ENCODE assay signal across 13 cellular contexts in genomic region chr16:25135239-25135878, GRCh38. TPM values are rescaled to one million over a fixed set of nuclear protein-coding genes. Genes with fewer than 3 reads are reported as not detected.
A peak's percentile ranks its signal among the peaks of the same experiment; 100 is the strongest.
DNase-seq lines count a peak whose midpoint lies in the region; ATAC-seq, FAIRE-seq and TF ChIP-seq lines count a peak whose summit lies in the region.
"Had no signal": no experiment of that assay in that cellular context is flagged by ENCODE, and none has a peak within 500 bp of the region (broad histone marks: within the 10 kb centered on the region; RNA-seq: fewer than 3 reads in every experiment).

No MANE protein-coding gene starts in this region.

- peak; percentile 49 for TF ChIP-seq CTCF in chondrocyte (IDR thresholded peaks at IDR 0.05)

- H3K9me3 ChIP-seq in small intestine (ENCODE audit: control insufficient read depth, low read depth) (no peaks in the 10 kb centered on the region), right cardiac atrium (ENCODE audit: control insufficient read depth, low read length) (no peaks in the 10 kb centered on the region)
- H3K9me3 ChIP-seq: BLaER1 had no signal

- peaks cover 7% of the 10 kb centered on the region for H3K4me1 Mint-ChIP-seq in chondrocyte (ENCODE audit: low read depth)
- H3K4me1 Mint-ChIP-seq in activated CD4-positive, alpha-beta memory T cell treated with anti-CD3 and anti-CD28 coated beads, Interleukin-2, amount 10 ng/mL, durations not matched to agents 7 days and 5 days, result no peaks in the 10 kb centered on the region

- CTCF ChIA-PET in activated CD4-positive, alpha-beta memory T cell treated with anti-CD3 and anti-CD28 coated beads, Interleukin-2, amount 10 ng/mL, durations not matched to agents 7 days and 5 days (lab: Charles Lee), result interaction anchor here (0.7 to 2.5 kb wide), 2 partner anchors 8 to 89 kb away, joined by 3 to 5 read pairs; no protein-coding TSS in a partner anchor

- POLR2A ChIA-PET in activated CD4-positive, alpha-beta memory T cell treated with anti-CD3 and anti-CD28 coated beads, Interleukin-2, amount 10 ng/mL, durations not matched to agents 7 days and 5 days (lab: Charles Lee), result no interaction called here

- no peak overlapping the region for H3K4me3 ChIP-seq in small intestine (ENCODE audit: low read depth in 1 of 2, low read length in 2 of 2)
- no peak overlapping the region for H3K4me3 ChIP-seq in right cardiac atrium (ENCODE audit: low read length)
- H3K4me3 ChIP-seq: BLaER1, dorsolateral prefrontal cortex had no signal

- H3K27ac Mint-ChIP-seq in chondrocyte (ENCODE audit: unreplicated experiment), result no peak overlapping the region
- no peak overlapping the region for H3K27ac Mint-ChIP-seq in activated CD4-positive, alpha-beta memory T cell treated with anti-CD3 and anti-CD28 coated beads, Interleukin-2, amount 10 ng/mL, durations not matched to agents 7 days and 5 days
- H3K27ac Mint-ChIP-seq: activated T-helper 1 cell treated with anti-CD3 and anti-CD28 coated beads, Interleukin-12 subunit alpha, Interleukin-12 subunit beta, Interleukin-2, Interleukin-4 antibody, amounts not matched to agents 30 ng/mL and 10 ng/mL and 1 ng/mL, durations not matched to agents 14 hours and 24 hours and 36 hours; T-helper 2 cell treated with Interferon-gamma antibody and Interleukin-4, amounts not matched to agents 5 μg/mL and 100 μg/mL, for 36 hours had no signal

- ATAC-seq in HG02678 (IDR thresholded peaks at IDR 0.05; ENCODE audit: unreplicated experiment) (no peak), right cardiac atrium (no peak)
- ATAC-seq: left cardiac atrium had no signal

- no peak overlapping the region for H3K27ac ChIP-seq in small intestine (ENCODE audit: low read depth in 1 of 2, low read length in 1 of 2)
- H3K27ac ChIP-seq in right cardiac atrium (ENCODE audit: low read length), result no peak overlapping the region
- H3K27ac ChIP-seq: BLaER1, dorsolateral prefrontal cortex had no signal

- DNase-seq in SIG-M5 treated with dmso at 0.1 percent for 504 hours (lab: John Stamatoyannopoulos, UW; ENCODE audit: unreplicated experiment) (peak; percentile 19), SIG-M5 (lab: John Stamatoyannopoulos, UW) (no peak), NCI-H446 (lab: John Stamatoyannopoulos, UW) (peak; percentile 15 to 61), chondrocyte (ENCODE audit: low spot score) (no peak), small intestine (peak; percentile 23), right cardiac atrium (no peak)
- DNase-seq in activated CD4-positive, alpha-beta memory T cell treated with anti-CD3 and anti-CD28 coated beads, Interleukin-2, amount 10 ng/mL, durations not matched to agents 7 days and 5 days, result no peak
- DNase-seq: left cardiac atrium had no signal

- WGBS in small intestine, 3 donors, result 79 to 93% (median 85%) methylated on average over 4 of the region's 4 CpGs
- 97% methylated on average over 4 of the region's 4 CpGs for WGBS in right cardiac atrium

- intact Hi-C loops in right cardiac atrium (cut with DNase I), result no loop called here

- peaks cover 0 to 16% of the 10 kb centered on the region in 2 donors for H3K36me3 ChIP-seq in small intestine (ENCODE audit: control insufficient read depth in 2 of 2, insufficient read depth in 2 of 2, low read length in 2 of 2)

- no peak overlapping the region for H3K4me3 Mint-ChIP-seq in chondrocyte (ENCODE audit: unreplicated experiment)
- H3K4me3 Mint-ChIP-seq in activated CD4-positive, alpha-beta memory T cell treated with anti-CD3 and anti-CD28 coated beads, Interleukin-2, amount 10 ng/mL, durations not matched to agents 7 days and 5 days, result no peak overlapping the region
- H3K4me3 Mint-ChIP-seq: activated T-helper 1 cell treated with anti-CD3 and anti-CD28 coated beads, Interleukin-12 subunit alpha, Interleukin-12 subunit beta, Interleukin-2, Interleukin-4 antibody, amounts not matched to agents 30 ng/mL and 10 ng/mL and 1 ng/mL, durations not matched to agents 14 hours and 24 hours and 36 hours; T-helper 2 cell treated with Interferon-gamma antibody and Interleukin-4, amounts not matched to agents 5 μg/mL and 100 μg/mL, for 36 hours had no signal

- no peak for FAIRE-seq in small intestine (lab: Jason Lieb, UNC)

- no peaks in the 10 kb centered on the region for H3K27me3 ChIP-seq in small intestine (ENCODE audit: control insufficient read depth in 2 of 2, insufficient read depth in 2 of 2, low read length in 2 of 2)
- no peaks in the 10 kb centered on the region for H3K27me3 ChIP-seq in right cardiac atrium (ENCODE audit: control insufficient read depth, insufficient read depth)
- H3K27me3 ChIP-seq: BLaER1, dorsolateral prefrontal cortex had no signal

- H3K27me3 Mint-ChIP-seq in chondrocyte (ENCODE audit: low read depth), result no peaks in the 10 kb centered on the region
- no peaks in the 10 kb centered on the region for H3K27me3 Mint-ChIP-seq in activated CD4-positive, alpha-beta memory T cell treated with anti-CD3 and anti-CD28 coated beads, Interleukin-2, amount 10 ng/mL, durations not matched to agents 7 days and 5 days

- H3K4me1 ChIP-seq in small intestine (ENCODE audit: control insufficient read depth in 2 of 2, insufficient read depth in 1 of 2, low read depth in 1 of 2, low read length in 1 of 2) (no peaks in the 10 kb centered on the region), right cardiac atrium (ENCODE audit: control insufficient read depth, insufficient read depth, low read length) (no peaks in the 10 kb centered on the region)

- H3K9me3 Mint-ChIP-seq in chondrocyte (ENCODE audit: low read depth), result no peaks in the 10 kb centered on the region
- H3K9me3 Mint-ChIP-seq in activated CD4-positive, alpha-beta memory T cell treated with anti-CD3 and anti-CD28 coated beads, Interleukin-2, amount 10 ng/mL, durations not matched to agents 7 days and 5 days, result no peaks in the 10 kb centered on the region
- H3K9me3 Mint-ChIP-seq: activated T-helper 1 cell treated with anti-CD3 and anti-CD28 coated beads, Interleukin-12 subunit alpha, Interleukin-12 subunit beta, Interleukin-2, Interleukin-4 antibody, amounts not matched to agents 30 ng/mL and 10 ng/mL and 1 ng/mL, durations not matched to agents 14 hours and 24 hours and 36 hours; T-helper 2 cell treated with Interferon-gamma antibody and Interleukin-4, amounts not matched to agents 5 μg/mL and 100 μg/mL, for 36 hours had no signal

- H3K36me3 Mint-ChIP-seq in chondrocyte (ENCODE audit: low read depth), result peaks cover 24% of the 10 kb centered on the region
- H3K36me3 Mint-ChIP-seq in activated CD4-positive, alpha-beta memory T cell treated with anti-CD3 and anti-CD28 coated beads, Interleukin-2, amount 10 ng/mL, durations not matched to agents 7 days and 5 days (ENCODE audit: low read depth), result peaks cover 19% of the 10 kb centered on the region

RNA-seq across cellular contexts. Expression of gene LCMT1, which starts 23.8 kb away (rescaled TPM):
- total RNA-seq in chondrocyte (35.4 to 37.1 TPM (median 35.5 TPM) in 3 replicates), right cardiac atrium (10 to 100 TPM; 34.2 to 41.6 (median 35.5) TPM)
- polyA plus RNA-seq in small intestine (10 to 100 TPM; 27.0 to 32.9 (median 31.0) TPM), right cardiac atrium (36.1 TPM)
- 10 to 100 TPM; 39.0 to 50.7 TPM for total RNA-seq in activated CD4-positive, alpha-beta memory T cell treated with anti-CD3 and anti-CD28 coated beads, Interleukin-2, amount 10 ng/mL, durations not matched to agents 7 days and 5 days

Comparison
In these comparisons a context has a peak if more than half of its experiments do, and no peak if none do; other contexts are left out.
1. DNase-seq: peak in SIG-M5 treated with dmso at 0.1 percent for 504 hours (single experiment), NCI-H446 (2 of 2) and small intestine (single experiment); none in SIG-M5 (single experiment), chondrocyte (single experiment), activated CD4-positive, alpha-beta memory T cell treated with anti-CD3 and anti-CD28 coated beads, Interleukin-2, amount 10 ng/mL, durations not matched to agents 7 days and 5 days (single experiment) and right cardiac atrium (0 of 3).